Comparison of ENCODE assay signal across 27 cellular contexts in the genomic region with DNA sequence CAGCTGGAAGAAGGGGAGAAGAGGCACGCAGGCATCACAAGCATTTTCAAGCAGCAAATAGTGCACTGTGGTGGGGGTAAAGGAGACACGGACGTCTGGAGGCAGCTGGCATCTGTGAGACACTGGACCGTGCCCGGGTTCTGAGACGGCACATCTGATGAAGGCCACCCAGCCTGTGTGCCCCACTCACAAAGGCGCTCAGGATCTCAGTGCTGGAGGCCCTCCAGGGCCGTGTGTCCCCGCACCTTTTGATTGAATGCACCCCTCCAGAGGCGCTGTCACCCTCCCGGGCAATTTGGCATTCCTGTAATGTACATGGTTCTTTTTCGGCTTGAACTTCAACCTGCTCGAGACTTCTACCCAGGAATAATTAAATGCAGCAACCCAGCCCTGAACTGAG.
"Had no signal": no experiment of that assay in that cellular context is flagged by ENCODE, and none has a peak within 500 bp of the region (broad histone marks: within the 10 kb centered on the region; RNA-seq: fewer than 3 reads in every experiment).

No MANE protein-coding gene starts in this region.

- H3K4me2 ChIP-seq: hepatocyte had no signal

- ATAC-seq: effector memory CD8-positive, alpha-beta T cell; gastrocnemius medialis; mucosa of descending colon; natural killer cell treated with Interleukin-12 subunit alpha and Interleukin-12 subunit beta and Interleukin-15 and Interleukin-18, amount 100 ng/mL, for 72 hours; stimulated activated memory B cell treated with anti-CD40 and anti-IgM and Interleukin-4, amounts not matched to agents 10 μg/mL and 1 μg/mL and 100 μg/mL, for 72 hours; stimulated activated naive CD8-positive, alpha-beta T cell treated with anti-CD3 and anti-CD28 coated beads, Interleukin-15, Interleukin-2, amounts not matched to agents 100 U/mL and 50 U/mL, for 24 hours had no signal

- H3K27me3 ChIP-seq: hepatocyte, right atrium auricular region, testis, upper lobe of left lung had no signal

- DNase-seq: effector memory CD8-positive, alpha-beta T cell; foreskin fibroblast; gastrocnemius medialis; heart left ventricle; left cardiac atrium; mesenchymal stem cell; mucosa of descending colon; naive B cell; nucleus accumbens; sigmoid colon; stimulated activated CD4-positive, alpha-beta T cell treated with anti-CD3 and anti-CD28 coated beads, Interleukin-2, amount 100 ng/mL, for 24 hours; stimulated activated CD4-positive, alpha-beta T cell treated with anti-CD3 and anti-CD28 coated beads, Interleukin-4, amount 100 ng/mL, for 24 hours; stimulated activated naive CD8-positive, alpha-beta T cell treated with anti-CD3 and anti-CD28 coated beads, Interleukin-15, Interleukin-2, amounts not matched to agents 100 U/mL and 50 U/mL, for 24 hours; substantia nigra; testis; tibial artery; upper lobe of left lung had no signal

- H3K36me3 ChIP-seq: gastrocnemius medialis, heart left ventricle, left lung, prostate gland, right atrium auricular region, sigmoid colon, tibial artery, upper lobe of left lung had no signal

- H3K4me3 Mint-ChIP-seq: effector memory CD8-positive, alpha-beta T cell; mesothelial cell of epicardium; naive B cell; natural killer cell treated with Interleukin-12 subunit alpha and Interleukin-12 subunit beta and Interleukin-15 and Interleukin-18, amount 100 ng/mL, for 72 hours; neural crest cell; stimulated activated memory B cell treated with anti-CD40 and anti-IgM and Interleukin-4, amounts not matched to agents 10 μg/mL and 1 μg/mL and 100 μg/mL, for 72 hours had no signal

- H2AFZ ChIP-seq: hepatocyte had no signal

- H3K27ac ChIP-seq: coronary artery, epithelial cell of prostate, gastrocnemius medialis, heart left ventricle, hepatocyte, left lung, prostate gland, right atrium auricular region, sigmoid colon, testis, tibial artery, upper lobe of left lung had no signal

- H3K27ac Mint-ChIP-seq: mesothelial cell of epicardium; natural killer cell treated with Interleukin-12 subunit alpha and Interleukin-12 subunit beta and Interleukin-15 and Interleukin-18, amount 100 ng/mL, for 72 hours; stimulated activated memory B cell treated with anti-CD40 and anti-IgM and Interleukin-4, amounts not matched to agents 10 μg/mL and 1 μg/mL and 100 μg/mL, for 72 hours had no signal

- H3K4me1 ChIP-seq: gastrocnemius medialis, prostate gland, sigmoid colon, testis, tibial artery had no signal

- H3K4me3 ChIP-seq: coronary artery, gastrocnemius medialis, heart left ventricle, hepatocyte, left lung, mucosa of descending colon, prostate gland, right atrium auricular region, sigmoid colon, testis, tibial artery, upper lobe of left lung had no signal

- H3K9me3 ChIP-seq: gastrocnemius medialis, heart left ventricle, left lung, mucosa of descending colon, prostate gland, sigmoid colon, testis, tibial artery, upper lobe of left lung had no signal

- H3K9me3 Mint-ChIP-seq: effector memory CD8-positive, alpha-beta T cell; naive B cell; natural killer cell treated with Interleukin-12 subunit alpha and Interleukin-12 subunit beta and Interleukin-15 and Interleukin-18, amount 100 ng/mL, for 72 hours had no signal

- H3K36me3 Mint-ChIP-seq: naive B cell; natural killer cell treated with Interleukin-12 subunit alpha and Interleukin-12 subunit beta and Interleukin-15 and Interleukin-18, amount 100 ng/mL, for 72 hours; stimulated activated memory B cell treated with anti-CD40 and anti-IgM and Interleukin-4, amounts not matched to agents 10 μg/mL and 1 μg/mL and 100 μg/mL, for 72 hours had no signal

- H3K79me2 ChIP-seq: hepatocyte had no signal
